8 cellular contexts compared by ENCODE assay signal in genomic region chr2:134245340-134245984, GRCh38. TPM values are rescaled to one million over a fixed set of nuclear protein-coding genes. Genes with fewer than 3 reads are reported as not detected.
DNase-seq lines count a peak whose midpoint lies in the region; ATAC-seq and TF ChIP-seq lines count a peak whose summit lies in the region.

No MANE protein-coding gene starts in this region.

- peaks cover 59 to 66% of the 10 kb centered on the region in 2 donors for H3K4me1 Mint-ChIP-seq in natural killer cell treated with Interleukin-12 subunit alpha and Interleukin-12 subunit beta and Interleukin-15 and Interleukin-18, amount 100 ng/mL, for 72 hours (ENCODE audit: low read depth in 2 of 2)

- H3K9me3 Mint-ChIP-seq in natural killer cell treated with Interleukin-12 subunit alpha and Interleukin-12 subunit beta and Interleukin-15 and Interleukin-18, amount 100 ng/mL, for 72 hours, result no peaks in the 10 kb centered on the region

- ATAC-seq in natural killer cell treated with Interleukin-12 subunit alpha and Interleukin-12 subunit beta and Interleukin-15 and Interleukin-18, amount 100 ng/mL, for 72 hours, result peak in 1 of 2 donors; percentile 61
- ATAC-seq in GM18873 (IDR thresholded peaks at IDR 0.05; ENCODE audit: low FRiP score, unreplicated experiment), result no peak

- H3F3A ChIP-seq in OCI-LY1 (ENCODE audit: insufficient read depth, low read length), result peaks cover 8% of the 10 kb centered on the region; the same call in 1 of the 2 replicates

- peak overlapping the region; percentile 22 to 69 for H3K27ac Mint-ChIP-seq in natural killer cell treated with Interleukin-12 subunit alpha and Interleukin-12 subunit beta and Interleukin-15 and Interleukin-18, amount 100 ng/mL, for 72 hours

- H3K9me2 ChIP-seq in OCI-LY1 (ENCODE audit: low read depth, low read length), result no peaks in the 10 kb centered on the region

- no peaks in the 10 kb centered on the region for H4K20me1 ChIP-seq in OCI-LY1 (ENCODE audit: insufficient read depth, low read length)

- no peaks in the 10 kb centered on the region for H3K36me3 ChIP-seq in OCI-LY1 (ENCODE audit: insufficient read depth, low read length)
- H3K36me3 ChIP-seq in esophagus muscularis mucosa, result no peaks in the 10 kb centered on the region

- no peaks in the 10 kb centered on the region for H3K9me3 ChIP-seq in OCI-LY1 (ENCODE audit: low read length)
- H3K9me3 ChIP-seq in esophagus muscularis mucosa, result no peaks in the 10 kb centered on the region

- no peak overlapping the region for H2AFZ ChIP-seq in OCI-LY1 (ENCODE audit: low read length)

- TF ChIP-seq POLR2A in esophagus muscularis mucosa (IDR thresholded peaks at IDR 0.05; ENCODE audit: low read depth), result no peak

- peak overlapping the region; percentile 20 for H3K4me3 Mint-ChIP-seq in natural killer cell treated with Interleukin-12 subunit alpha and Interleukin-12 subunit beta and Interleukin-15 and Interleukin-18, amount 100 ng/mL, for 72 hours

- H3K27me3 Mint-ChIP-seq in natural killer cell treated with Interleukin-12 subunit alpha and Interleukin-12 subunit beta and Interleukin-15 and Interleukin-18, amount 100 ng/mL, for 72 hours, result no peaks in the 10 kb centered on the region

- no peaks in the 10 kb centered on the region for H3K36me3 Mint-ChIP-seq in natural killer cell treated with Interleukin-12 subunit alpha and Interleukin-12 subunit beta and Interleukin-15 and Interleukin-18, amount 100 ng/mL, for 72 hours

- H3K4me3 ChIP-seq in OCI-LY1 (ENCODE audit: low read depth, low read length, poor library complexity, severe bottlenecking) (no peak overlapping the region), esophagus muscularis mucosa (no peak overlapping the region)

- H3K9ac ChIP-seq in OCI-LY1 (ENCODE audit: low read length), result no peak overlapping the region; the same call in 1 of the 2 replicates

- peak overlapping the region; percentile 77 for H3K4me2 ChIP-seq in OCI-LY1 (ENCODE audit: low read length)

- H3K27ac ChIP-seq in OCI-LY1 (ENCODE audit: low read depth, low read length, poor library complexity, severe bottlenecking) (peak overlapping the region; percentile 70), esophagus muscularis mucosa (replicated peaks in 1 of 4) (no peak overlapping the region)

- 31% methylated on average over 2 of the region's 2 CpGs for WGBS in esophagus muscularis mucosa

- H3K4me1 ChIP-seq in OCI-LY1 (ENCODE audit: insufficient read depth, low read length, severe bottlenecking) (peaks cover 78% of the 10 kb centered on the region), esophagus muscularis mucosa (peaks cover 19 to 37% (median 21%) of the 10 kb centered on the region in 4 donors)

- TF ChIP-seq CTCF in OCI-LY1 (IDR thresholded peaks at IDR 0.05; ENCODE audit: low read length) (peak; percentile 89), esophagus muscularis mucosa (IDR thresholded peaks at IDR 0.05) (peak; percentile 63 to 77 (median 66))

- DNase-seq in CMK (ENCODE audit: low read depth) (peak; percentile 22), HuH-7.5 (ENCODE audit: low spot score) (peak; percentile 19), activated T-cell treated with anti-CD3 and anti-CD28 coated beads for 4 hours (peak; percentile 78), esophagus muscularis mucosa (ENCODE audit: extremely low spot score) (peak; percentile 93)
- peak; percentile 84 for DNase-seq in natural killer cell treated with Interleukin-12 subunit alpha and Interleukin-12 subunit beta and Interleukin-15 and Interleukin-18, amount 100 ng/mL, for 72 hours (ENCODE audit: low spot score)
- DNase-seq in stimulated activated naive CD4-positive, alpha-beta T cell treated with Interleukin-2 at 50 U/mL for 16 hours (lab: John Stamatoyannopoulos, UW), result peak; percentile 61

- intact Hi-C loops in esophagus muscularis mucosa (cut with DNase I), result loop anchor here (5.0 kb wide), 2 partner anchors 167 to 363 kb away; no protein-coding TSS in a partner anchor

- H3K27me3 ChIP-seq in OCI-LY1 (ENCODE audit: insufficient read depth, low read length), result no peaks in the 10 kb centered on the region
- no peaks in the 10 kb centered on the region for H3K27me3 ChIP-seq in esophagus muscularis mucosa

- peaks cover 28% of the 10 kb centered on the region for H3K79me2 ChIP-seq in OCI-LY1 (ENCODE audit: insufficient read depth, low read length)

- TF ChIP-seq EP300 in esophagus muscularis mucosa (IDR thresholded peaks at IDR 0.05), result no peak

RNA-seq across cellular contexts. Expression of gene MGAT5, which starts 8.4 kb away (rescaled TPM):
- total RNA-seq in esophagus muscularis mucosa, result 10 to 100 TPM; 47.4 to 56.4 (median 50.3) TPM
- total RNA-seq in natural killer cell treated with Interleukin-12 subunit alpha and Interleukin-12 subunit beta and Interleukin-15 and Interleukin-18, amount 100 ng/mL, for 72 hours, result 10 to 100 TPM; 58.1 to 99.5 TPM

Comparison
In these comparisons a context has a peak if more than half of its experiments do, and no peak if none do; other contexts are left out.
1. DNase-seq: peak in every context shown above with its lines; median percentile 93 in esophagus muscularis mucosa; 84 in natural killer cell treated with Interleukin-12 subunit alpha and Interleukin-12 subunit beta and Interleukin-15 and Interleukin-18, amount 100 ng/mL, for 72 hours; 78 in activated T-cell treated with anti-CD3 and anti-CD28 coated beads for 4 hours; 61 in stimulated activated naive CD4-positive, alpha-beta T cell treated with Interleukin-2 at 50 U/mL for 16 hours; 22 in CMK; 19 in HuH-7.5.